Comparison of ENCODE assay signal across 8 cellular contexts in genomic region chr18:48923746-48924580, GRCh38. TPM values are rescaled to one million over a fixed set of nuclear protein-coding genes. Genes with fewer than 3 reads are reported as not detected.
A peak's percentile ranks its signal among the peaks of the same experiment; 100 is the strongest.
DNase-seq lines count a peak whose midpoint lies in the region; ATAC-seq and TF ChIP-seq lines count a peak whose summit lies in the region.

No MANE protein-coding gene starts in this region.

- H3K4me3 ChIP-seq in ACC112 (ENCODE audit: low read depth, low read length) = peak overlapping the region; percentile 26; the same call in 1 of the 2 replicates
- peak overlapping the region; percentile 59; the same call in 1 of the 2 replicates for H3K4me3 ChIP-seq in GM23248
- peak overlapping the region; percentile 52 to 55 for H3K4me3 ChIP-seq in ascending aorta
- H3K4me3 ChIP-seq in mesodermal cell (ENCODE audit: extremely low read depth, insufficient read depth, low read length, poor library complexity, severe bottlenecking) = no peak overlapping the region

- H3K9me3 ChIP-seq in GM23248 (ENCODE audit: low read depth) (no peaks in the 10 kb centered on the region), ascending aorta (no peaks in the 10 kb centered on the region), mesodermal cell (ENCODE audit: control insufficient read depth, low read length) (no peaks in the 10 kb centered on the region)

- DNase-seq in GM23248 (peak; percentile 85), ascending aorta (ENCODE audit: low spot score in 2 of 2) (no peak), middle frontal gyrus (ENCODE audit: extremely low spot score, low spot score) (no peak), hepatic stellate cell (ENCODE audit: low spot score) (no peak), HuH-7 (ENCODE audit: low spot score) (no peak)

- no peak for TF ChIP-seq CTCF in ascending aorta (IDR thresholded peaks at IDR 0.05)

- in situ Hi-C loops in GM23248 (cut with MboI) = no loop called here

- intact Hi-C loops in ascending aorta (cut with DNase I) = loop anchor here (5.0 kb wide), 1 partner anchor 97 kb away; no protein-coding TSS in a partner anchor

- WGBS in GM23248 (ENCODE audit: low coverage in 1 of 2, low lambda C conversion rate in 2 of 2, missing lambda C conversion rate in 2 of 2), 2 experiments = 35 to 40% methylated on average over 13 to 14 of the region's 14 CpGs
- 81 to 90% methylated on average over 10 to 11 of the region's 14 CpGs for WGBS in mesodermal cell (ENCODE audit: insufficient coverage in 2 of 2), 2 experiments

- H2AFZ ChIP-seq in ACC112 (ENCODE audit: low read length, unreplicated experiment) (no peak overlapping the region), GM23248 (no peak overlapping the region)

- H3K4me2 ChIP-seq in GM23248 (ENCODE audit: unreplicated experiment) = peak overlapping the region; percentile 83

- no peak for ATAC-seq in HG02588 (IDR thresholded peaks at IDR 0.05; ENCODE audit: unreplicated experiment)

- peak overlapping the region; percentile 72 for H3K27ac ChIP-seq in ACC112 (ENCODE audit: low read depth, low read length)
- peak overlapping the region; percentile 76 for H3K27ac ChIP-seq in GM23248
- H3K27ac ChIP-seq in ascending aorta = peak overlapping the region; percentile 97 to 99
- peak overlapping the region; percentile 77 for H3K27ac ChIP-seq in mesodermal cell (ENCODE audit: low read depth, low read length, severe bottlenecking)

- H3K36me3 ChIP-seq in ACC112 (ENCODE audit: insufficient read depth, low read length) (peaks cover 19% of the 10 kb centered on the region; the same call in 1 of the 2 replicates), GM23248 (ENCODE audit: low read depth) (peaks cover 5% of the 10 kb centered on the region; the same call in 1 of the 2 replicates), ascending aorta (peaks cover 13 to 19% of the 10 kb centered on the region in 2 donors), mesodermal cell (ENCODE audit: control insufficient read depth, insufficient read depth, low read length) (peaks cover 94% of the 10 kb centered on the region)

- H3K79me2 ChIP-seq in ACC112 (ENCODE audit: control insufficient read depth, insufficient read depth, low read length, unreplicated experiment) (peaks cover 85% of the 10 kb centered on the region), GM23248 (ENCODE audit: insufficient read depth) (peaks cover 98% of the 10 kb centered on the region)

- H3K27me3 ChIP-seq in ACC112 (ENCODE audit: insufficient read depth, low read length) (no peaks in the 10 kb centered on the region), GM23248 (replicated peaks; ENCODE audit: insufficient read depth) (no peaks in the 10 kb centered on the region), ascending aorta (no peaks in the 10 kb centered on the region)

- no peaks in the 10 kb centered on the region for H4K20me1 ChIP-seq in GM23248 (ENCODE audit: insufficient read depth)

- H3K9ac ChIP-seq in GM23248 = peak overlapping the region; percentile 66

- peaks cover 57% of the 10 kb centered on the region for H3F3A ChIP-seq in GM23248 (ENCODE audit: insufficient read depth)

- H3K4me1 ChIP-seq in ACC112 (ENCODE audit: control insufficient read depth, insufficient read depth, low read length, unreplicated experiment) (peaks cover 67% of the 10 kb centered on the region), GM23248 (ENCODE audit: insufficient read depth) (peaks cover 63% of the 10 kb centered on the region), ascending aorta (peaks cover 43 to 90% of the 10 kb centered on the region in 2 donors), mesodermal cell (ENCODE audit: control insufficient read depth, insufficient read depth, low read length, poor library complexity, severe bottlenecking) (peaks cover 74% of the 10 kb centered on the region)

- H3K9me2 ChIP-seq in GM23248 (ENCODE audit: insufficient read depth) = no peaks in the 10 kb centered on the region

RNA-seq across cellular contexts. Expression of gene SMAD7, which starts 26.8 kb away (rescaled TPM):
- total RNA-seq in GM23248 (2014; rRNA removed; shearing (Covaris generic)) = 43.6 and 51.7 TPM in 2 replicates
- 6.8 and 8.4 TPM in 2 replicates for polyA plus RNA-seq in GM23248 (2016; fragmentation: Nextera tagmentation; extraction: Ambion mirVana)
- 76.5 TPM for total RNA-seq in ascending aorta
- polyA plus RNA-seq in mesodermal cell (2013, experiment 1 of 2) = 45.1 TPM
- 42.8 TPM for polyA plus RNA-seq in mesodermal cell (2013, experiment 2 of 2)
